ENCODE assay signal across 18 cellular contexts in the genomic region with DNA sequence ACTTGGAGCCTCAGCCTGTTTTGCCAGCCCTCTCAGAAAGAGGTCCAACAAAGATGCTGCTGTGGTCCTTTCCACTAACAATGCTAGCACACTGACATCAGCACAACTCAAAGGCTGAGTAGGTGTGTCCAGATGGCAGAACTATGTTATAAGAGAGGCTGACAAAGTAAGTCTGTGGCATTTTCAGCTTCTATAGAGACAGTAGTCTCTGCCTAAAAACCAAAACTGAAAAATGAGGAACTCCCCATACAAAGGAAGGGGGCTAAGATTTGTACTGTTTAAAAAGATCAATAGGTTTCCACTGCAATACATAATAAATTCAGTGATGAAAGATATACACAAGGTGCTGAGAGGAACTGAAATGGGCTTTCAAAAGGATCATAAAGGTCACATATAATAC.
"Had no signal": no experiment of that assay in that cellular context is flagged by ENCODE, and none has a peak within 500 bp of the region (broad histone marks: within the 10 kb centered on the region; RNA-seq: fewer than 3 reads in every experiment).

No MANE protein-coding gene starts in this region.

- H3K9ac ChIP-seq: neural progenitor cell had no signal

- H3K4me2 ChIP-seq: hepatocyte, neural progenitor cell had no signal

- H3K79me2 ChIP-seq: hepatocyte had no signal

- H3K4me3 Mint-ChIP-seq: activated naive CD8-positive, alpha-beta T cell; activated T-helper 1 cell treated with anti-CD3 and anti-CD28 coated beads, Interleukin-12 subunit alpha, Interleukin-12 subunit beta, Interleukin-2, Interleukin-4 antibody, amounts not matched to agents 30 ng/mL and 10 ng/mL and 1 ng/mL, durations not matched to agents 14 hours and 24 hours and 36 hours; naive B cell; neural progenitor cell; stimulated activated naive CD8-positive, alpha-beta T cell treated with anti-CD3 and anti-CD28 coated beads, Interleukin-15, amount 100 ng/mL, for 72 hours had no signal

- H3K4me3 ChIP-seq: esophagus squamous epithelium, hepatocyte, mucosa of descending colon, neural progenitor cell, prostate gland had no signal

- H3K4me1 ChIP-seq: esophagus squamous epithelium, neural progenitor cell, prostate gland had no signal

- H3K27me3 Mint-ChIP-seq: activated naive CD8-positive, alpha-beta T cell; naive B cell; stimulated activated naive CD8-positive, alpha-beta T cell treated with anti-CD3 and anti-CD28 coated beads, Interleukin-15, amount 100 ng/mL, for 72 hours had no signal

- H3K9me3 Mint-ChIP-seq: activated T-helper 1 cell treated with anti-CD3 and anti-CD28 coated beads, Interleukin-12 subunit alpha, Interleukin-12 subunit beta, Interleukin-2, Interleukin-4 antibody, amounts not matched to agents 30 ng/mL and 10 ng/mL and 1 ng/mL, durations not matched to agents 14 hours and 24 hours and 36 hours; naive B cell; neural progenitor cell; stimulated activated naive CD8-positive, alpha-beta T cell treated with anti-CD3 and anti-CD28 coated beads, Interleukin-15, amount 100 ng/mL, for 72 hours had no signal

- H3K4me1 Mint-ChIP-seq: neural progenitor cell had no signal

- H3K27me3 ChIP-seq: esophagus squamous epithelium, neural progenitor cell had no signal

- H3K27ac ChIP-seq: esophagus squamous epithelium, hepatocyte, neural progenitor cell, prostate gland, WERI-Rb-1 had no signal

- ATAC-seq: mucosa of descending colon; right cardiac atrium; stimulated activated naive CD8-positive, alpha-beta T cell treated with anti-CD3 and anti-CD28 coated beads, Interleukin-15, amount 100 ng/mL, for 72 hours had no signal

- H3K27ac Mint-ChIP-seq: activated naive CD8-positive, alpha-beta T cell; activated T-helper 1 cell treated with anti-CD3 and anti-CD28 coated beads, Interleukin-12 subunit alpha, Interleukin-12 subunit beta, Interleukin-2, Interleukin-4 antibody, amounts not matched to agents 30 ng/mL and 10 ng/mL and 1 ng/mL, durations not matched to agents 14 hours and 24 hours and 36 hours; neural progenitor cell; stimulated activated naive CD8-positive, alpha-beta T cell treated with anti-CD3 and anti-CD28 coated beads, Interleukin-15, amount 100 ng/mL, for 72 hours had no signal

- H2AFZ ChIP-seq: hepatocyte, neural progenitor cell had no signal

- DNase-seq: activated CD4-positive, alpha-beta T cell treated with anti-CD3 and anti-CD28 coated beads for 1 hour; activated CD4-positive, alpha-beta T cell treated with anti-CD3 and anti-CD28 coated beads, Interleukin-2, amount 50 U/mL, for 48 hours; activated gamma-delta T cell treated with Interleukin-2 at 50 U/mL for 16 hours; activated T-cell treated with anti-CD3 and anti-CD28 coated beads for 4 hours; effector CD4-positive, alpha-beta T cell; esophagus squamous epithelium; mesenchymal stem cell; mucosa of descending colon; naive B cell; right cardiac atrium; stimulated activated naive CD8-positive, alpha-beta T cell treated with anti-CD3 and anti-CD28 coated beads, Interleukin-15, amount 100 ng/mL, for 72 hours; trophoblast cell; WERI-Rb-1 had no signal
